ENCODE assay signal across 8 cellular contexts in genomic region chr7:34928052-34928451, GRCh38.
DNase-seq lines count a peak whose midpoint lies in the region; ATAC-seq and TF ChIP-seq lines count a peak whose summit lies in the region.

No MANE protein-coding gene starts in this region.

- DNase-seq in BJ (ENCODE audit: low read depth): no peak
- peak; percentile 20 to 55 (median 40) for DNase-seq in body of pancreas
- DNase-seq in lung microvascular endothelial cell (ENCODE audit: low read depth in 2 of 2): peak; percentile 7 to 54
- peak; percentile 38 for DNase-seq in transverse colon
- no peak for DNase-seq in NOMO-1 treated with dmso at 0.1 percent for 144 hours (lab: John Stamatoyannopoulos, UW; ENCODE audit: unreplicated experiment)

- H3K27me3 ChIP-seq in BJ (ENCODE audit: control insufficient read depth, insufficient read depth, low read length) (no peaks in the 10 kb centered on the region), body of pancreas (no peaks in the 10 kb centered on the region), transverse colon (no peaks in the 10 kb centered on the region)

- TF ChIP-seq POLR2A in body of pancreas (IDR thresholded peaks at IDR 0.05) (no peak), transverse colon (IDR thresholded peaks at IDR 0.05) (no peak)

- H3K4me3 ChIP-seq in BJ (ENCODE audit: low read depth, low read length): no peak overlapping the region
- H3K4me3 ChIP-seq in body of pancreas: no peak overlapping the region
- H3K4me3 ChIP-seq in transverse colon: no peak overlapping the region

- intact Hi-C loops in body of pancreas (cut with DNase I) (no loop called here), transverse colon (cut with DNase I; ENCODE audit: low total_unique reads) (no loop called here)

- TF ChIP-seq CTCF in BJ (IDR thresholded peaks at IDR 0.05; ENCODE audit: insufficient read depth, low read depth, low read length) (peak; percentile 46), body of pancreas (IDR thresholded peaks at IDR 0.05) (peak in 3 of 7 experiments; percentile 13 to 24 (median 23)), transverse colon (IDR thresholded peaks at IDR 0.05) (peak in 3 of 5 experiments; percentile 21 to 36 (median 35))

- ATAC-seq in GM18907 (IDR thresholded peaks at IDR 0.05; ENCODE audit: unreplicated experiment) (peak; percentile 88), HG03135 (IDR thresholded peaks at IDR 0.05; ENCODE audit: unreplicated experiment) (peak; percentile 85), SK-N-SH treated with all-trans-retinoic acid at 6 μM for 48 hours (peak; percentile 74), body of pancreas (no peak)

- CTCF ChIA-PET in BJ (lab: Yijun Ruan, JAX): interaction anchor here (0.9 to 1.8 kb wide), 4 partner anchors 12 to 167 kb away, joined by 3 to 5 read pairs (median 4); no protein-coding TSS in a partner anchor

- WGBS in body of pancreas, 2 donors: 51 to 55% methylated on average over 3 to 5 of the region's 5 CpGs
- WGBS in transverse colon (ENCODE audit: low coverage in 1 of 2), 2 donors: 65 to 71% methylated on average over 4 of the region's 5 CpGs

- H3K36me3 ChIP-seq in BJ (ENCODE audit: control insufficient read depth, insufficient read depth, low read length) (no peaks in the 10 kb centered on the region), body of pancreas (replicated peaks in 1 of 2; ENCODE audit: insufficient read depth in 1 of 2, low read depth in 2 of 2) (no peaks in the 10 kb centered on the region), transverse colon (no peaks in the 10 kb centered on the region)

- no peak overlapping the region for H3K27ac ChIP-seq in body of pancreas
- no peak overlapping the region for H3K27ac ChIP-seq in transverse colon

- no peak for TF ChIP-seq EP300 in transverse colon (IDR thresholded peaks at IDR 0.05; ENCODE audit: low read depth)

- no peaks in the 10 kb centered on the region for H3K4me1 ChIP-seq in body of pancreas
- no peaks in the 10 kb centered on the region for H3K4me1 ChIP-seq in transverse colon

- H3K9me3 ChIP-seq in body of pancreas (no peaks in the 10 kb centered on the region), transverse colon (no peaks in the 10 kb centered on the region)

- in situ Hi-C loops in transverse colon (cut with MboI; ENCODE audit: low pct_ligation_motif_present in 1 of 4, low pct_unique_long_range_greater_than_20kb in 1 of 4, low sequenced_read_pairs in 3 of 4): no loop called here

- POLR2A ChIA-PET in BJ (lab: Charles Lee): no interaction called here

TF ChIP-seq in SK-N-SH treated with all-trans-retinoic acid at 6 μM for 48 hours, 23 proteins besides CTCF, POLR2A, EP300 and RAD21:
- no peak for TF ChIP-seq OSR1 (CRISPR knock-in tag; IDR thresholded peaks at IDR 0.05)
- no peak for TF ChIP-seq CSDC2 (CRISPR knock-in tag; IDR thresholded peaks at IDR 0.05)
- TF ChIP-seq, protein P1, sequence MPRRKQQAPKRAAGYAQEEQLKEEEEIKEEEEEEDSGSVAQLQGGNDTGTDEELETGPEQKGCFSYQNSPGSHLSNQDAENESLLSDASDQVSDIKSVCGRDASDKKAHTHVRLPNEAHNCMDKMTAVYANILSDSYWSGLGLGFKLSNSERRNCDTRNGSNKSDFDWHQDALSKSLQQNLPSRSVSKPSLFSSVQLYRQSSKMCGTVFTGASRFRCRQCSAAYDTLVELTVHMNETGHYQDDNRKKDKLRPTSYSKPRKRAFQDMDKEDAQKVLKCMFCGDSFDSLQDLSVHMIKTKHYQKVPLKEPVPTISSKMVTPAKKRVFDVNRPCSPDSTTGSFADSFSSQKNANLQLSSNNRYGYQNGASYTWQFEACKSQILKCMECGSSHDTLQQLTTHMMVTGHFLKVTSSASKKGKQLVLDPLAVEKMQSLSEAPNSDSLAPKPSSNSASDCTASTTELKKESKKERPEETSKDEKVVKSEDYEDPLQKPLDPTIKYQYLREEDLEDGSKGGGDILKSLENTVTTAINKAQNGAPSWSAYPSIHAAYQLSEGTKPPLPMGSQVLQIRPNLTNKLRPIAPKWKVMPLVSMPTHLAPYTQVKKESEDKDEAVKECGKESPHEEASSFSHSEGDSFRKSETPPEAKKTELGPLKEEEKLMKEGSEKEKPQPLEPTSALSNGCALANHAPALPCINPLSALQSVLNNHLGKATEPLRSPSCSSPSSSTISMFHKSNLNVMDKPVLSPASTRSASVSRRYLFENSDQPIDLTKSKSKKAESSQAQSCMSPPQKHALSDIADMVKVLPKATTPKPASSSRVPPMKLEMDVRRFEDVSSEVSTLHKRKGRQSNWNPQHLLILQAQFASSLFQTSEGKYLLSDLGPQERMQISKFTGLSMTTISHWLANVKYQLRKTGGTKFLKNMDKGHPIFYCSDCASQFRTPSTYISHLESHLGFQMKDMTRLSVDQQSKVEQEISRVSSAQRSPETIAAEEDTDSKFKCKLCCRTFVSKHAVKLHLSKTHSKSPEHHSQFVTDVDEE (CRISPR knock-in tag; IDR thresholded peaks at IDR 0.05): no peak
- TF ChIP-seq POU6F1 (CRISPR knock-in tag; IDR thresholded peaks at IDR 0.05; ENCODE audit: borderline replicate concordance, low read depth): no peak
- no peak for TF ChIP-seq ZNF8 (CRISPR knock-in tag; IDR thresholded peaks at IDR 0.05)
- TF ChIP-seq BACH2 (CRISPR knock-in tag; IDR thresholded peaks at IDR 0.05; ENCODE audit: borderline replicate concordance): no peak
- no peak for TF ChIP-seq GLIS3 (CRISPR knock-in tag; IDR thresholded peaks at IDR 0.05)
- no peak for TF ChIP-seq ZFP3 (CRISPR knock-in tag; IDR thresholded peaks at IDR 0.05)
- TF ChIP-seq TOX (CRISPR knock-in tag; IDR thresholded peaks at IDR 0.05; ENCODE audit: borderline replicate concordance): no peak
- TF ChIP-seq ZNF565 (CRISPR knock-in tag; conservative IDR thresholded peaks at IDR 0.05; ENCODE audit: low read depth): no peak
- no peak for TF ChIP-seq PPARA (CRISPR knock-in tag; IDR thresholded peaks at IDR 0.05; ENCODE audit: borderline replicate concordance)
- no peak for TF ChIP-seq ESRRG (CRISPR knock-in tag; IDR thresholded peaks at IDR 0.05)
- TF ChIP-seq ZC3H10 (CRISPR knock-in tag; IDR thresholded peaks at IDR 0.05): no peak
- no peak for TF ChIP-seq ARNTL (CRISPR knock-in tag; IDR thresholded peaks at IDR 0.05; ENCODE audit: borderline replicate concordance, low read depth)
- TF ChIP-seq ZNF70 (CRISPR knock-in tag; IDR thresholded peaks at IDR 0.05): no peak
- TF ChIP-seq PATZ1 (CRISPR knock-in tag; IDR thresholded peaks at IDR 0.05; ENCODE audit: borderline replicate concordance): no peak
- TF ChIP-seq ISL1 (CRISPR knock-in tag; IDR thresholded peaks at IDR 0.05): no peak

Comparison
In these comparisons a context has a peak if more than half of its experiments do, and no peak if none do; other contexts are left out.
1. DNase-seq: peak in body of pancreas (4 of 4), lung microvascular endothelial cell (2 of 2) and transverse colon (single experiment); none in BJ (single experiment) and NOMO-1 treated with dmso at 0.1 percent for 144 hours (single experiment).